Comparison of ENCODE assay signal across 18 cellular contexts in the genomic region with DNA sequence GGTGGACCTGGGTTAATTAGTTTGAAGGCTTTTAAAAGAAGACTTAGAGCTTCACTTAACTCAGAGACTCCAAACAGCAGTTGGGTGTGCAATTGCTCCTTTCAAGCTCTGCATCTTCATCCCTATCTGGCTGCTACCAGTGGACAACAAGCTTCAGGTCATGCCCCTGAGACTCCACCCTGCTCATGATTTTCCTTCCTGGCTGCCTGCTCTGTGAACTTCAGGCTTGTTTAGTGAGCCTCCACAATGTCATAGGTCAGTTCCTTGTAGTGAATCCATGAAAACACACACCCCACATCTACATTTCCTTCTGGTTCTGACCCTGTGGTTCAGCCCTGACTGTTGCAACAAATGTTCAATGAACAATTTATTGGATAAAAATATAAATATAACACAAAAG.
DNase-seq lines count a peak whose midpoint lies in the region; ATAC-seq, FAIRE-seq and TF ChIP-seq lines count a peak whose summit lies in the region.
"Had no signal": no experiment of that assay in that cellular context is flagged by ENCODE, and none has a peak within 500 bp of the region (broad histone marks: within the 10 kb centered on the region; RNA-seq: fewer than 3 reads in every experiment).

No MANE protein-coding gene starts in this region.

- H3K36me3 Mint-ChIP-seq in mesothelial cell of epicardium, result no peaks in the 10 kb centered on the region
- H3K36me3 Mint-ChIP-seq: CD8-positive, alpha-beta T cell had no signal

- peak; percentile 94 for ATAC-seq in left colon
- ATAC-seq: CD8-positive, alpha-beta T cell; GM23338 had no signal

- H3K4me3 ChIP-seq in WERI-Rb-1 (ENCODE audit: low read depth, low read length) (no peak overlapping the region), trophoblast cell (ENCODE audit: low read depth, low read length) (no peak overlapping the region), transverse colon (no peak overlapping the region)
- H3K4me3 ChIP-seq: BLaER1 treated with 17β-estradiol and CSF1 and Interleukin-3, amounts not matched to agents 10 nM and 100 nM; GM23338 had no signal

- no peak overlapping the region for H3K14ac ChIP-seq in trophoblast cell (ENCODE audit: low read length)

- no peak overlapping the region for H3K27ac ChIP-seq in WERI-Rb-1
- H3K27ac ChIP-seq in trophoblast cell (ENCODE audit: low read depth, low read length), result no peak overlapping the region
- H3K27ac ChIP-seq in transverse colon, result no peak overlapping the region
- H3K27ac ChIP-seq: HL-60 had no signal

- no peak overlapping the region for H2BK12ac ChIP-seq in trophoblast cell (ENCODE audit: low read length)

- FAIRE-seq in D721Med (lab: Jason Lieb, UNC), result peak; percentile 25
- FAIRE-seq: H54, HTR-8/SVneo had no signal

- H3K4me2 ChIP-seq in trophoblast cell (ENCODE audit: low read length), result no peak overlapping the region
- H3K4me2 ChIP-seq: BLaER1 treated with 17β-estradiol and CSF1 and Interleukin-3, amounts not matched to agents 10 nM and 100 nM; GM23338 had no signal

- H3K79me2 ChIP-seq in trophoblast cell (ENCODE audit: control insufficient read depth, insufficient read depth, low read length, poor library complexity), result no peaks in the 10 kb centered on the region

- TF ChIP-seq EP300 in transverse colon (IDR thresholded peaks at IDR 0.05; ENCODE audit: low read depth), result no peak

- H3K4ac ChIP-seq in trophoblast cell (ENCODE audit: low read depth, low read length), result no peak overlapping the region

- H3K9me3 Mint-ChIP-seq in mesothelial cell of epicardium, result no peaks in the 10 kb centered on the region
- H3K9me3 Mint-ChIP-seq: CD8-positive, alpha-beta T cell; GM23338 had no signal

- TF ChIP-seq CTCF in D721Med (IDR thresholded peaks at IDR 0.05; ENCODE audit: insufficient read depth, missing control alignments) (no peak), WERI-Rb-1 (IDR thresholded peaks at IDR 0.05; ENCODE audit: low read depth, low read length) (no peak), transverse colon (IDR thresholded peaks at IDR 0.05) (no peak), mesothelial cell of epicardium (IDR thresholded peaks at IDR 0.05; ENCODE audit: unreplicated experiment) (no peak)

- H3K36me3 ChIP-seq in WERI-Rb-1 (no peaks in the 10 kb centered on the region), trophoblast cell (ENCODE audit: control insufficient read depth in 1 of 2, insufficient read depth in 2 of 2, low read length in 2 of 2) (no peaks in the 10 kb centered on the region), transverse colon (no peaks in the 10 kb centered on the region)
- H3K36me3 ChIP-seq: BLaER1 treated with 17β-estradiol and CSF1 and Interleukin-3, amounts not matched to agents 10 nM and 100 nM had no signal

- H3K27me3 ChIP-seq in WERI-Rb-1 (ENCODE audit: insufficient read depth, low read depth, severe bottlenecking) (no peaks in the 10 kb centered on the region), trophoblast cell (ENCODE audit: insufficient read depth, low read length) (no peaks in the 10 kb centered on the region), transverse colon (no peaks in the 10 kb centered on the region)
- H3K27me3 ChIP-seq: BLaER1 treated with 17β-estradiol and CSF1 and Interleukin-3, amounts not matched to agents 10 nM and 100 nM had no signal

- no peak overlapping the region for H3K23ac ChIP-seq in trophoblast cell (ENCODE audit: low read length)

- no peak overlapping the region for H2BK5ac ChIP-seq in trophoblast cell (ENCODE audit: low read depth, low read length, poor library complexity)

- no peak overlapping the region for H2BK120ac ChIP-seq in trophoblast cell (ENCODE audit: insufficient read depth, low read length, poor library complexity)

- H3K27ac Mint-ChIP-seq in mesothelial cell of epicardium, result no peak overlapping the region
- H3K27ac Mint-ChIP-seq: B cell; CD8-positive, alpha-beta T cell; GM23338; IgD-negative memory B cell had no signal

- no peak overlapping the region for H4K12ac ChIP-seq in trophoblast cell (ENCODE audit: low read depth, low read length)

- H2AK5ac ChIP-seq in trophoblast cell (ENCODE audit: low read length), result no peak overlapping the region

- no peak overlapping the region for H4K91ac ChIP-seq in trophoblast cell (ENCODE audit: low read depth, low read length)

- DNase-seq in D721Med (ENCODE audit: insufficient read length, low spot score), result no peak
- peak; percentile 34 for DNase-seq in WERI-Rb-1
- no peak for DNase-seq in left colon
- no peak for DNase-seq in trophoblast cell
- DNase-seq in EL, result no peak
- DNase-seq in transverse colon, result no peak
- no peak for DNase-seq in mesothelial cell of epicardium (ENCODE audit: low spot score in 2 of 2, unreplicated experiment in 2 of 2)
- DNase-seq: Calu3; CD8-positive, alpha-beta T cell; GDM1; HCEC 1CT had no signal

- in situ Hi-C loops in transverse colon (cut with MboI; ENCODE audit: low pct_ligation_motif_present in 1 of 4, low pct_unique_long_range_greater_than_20kb in 1 of 4, low sequenced_read_pairs in 3 of 4), result no loop called here

- no peak overlapping the region for H3K4me3 Mint-ChIP-seq in mesothelial cell of epicardium
- H3K4me3 Mint-ChIP-seq: B cell; CD8-positive, alpha-beta T cell; GM23338 had no signal

- H3K9me3 ChIP-seq in WERI-Rb-1 (ENCODE audit: severe bottlenecking) (no peaks in the 10 kb centered on the region), trophoblast cell (ENCODE audit: insufficient read depth, low read depth, low read length) (no peaks in the 10 kb centered on the region), transverse colon (no peaks in the 10 kb centered on the region)

- intact Hi-C loops in left colon (cut with DNase I, micrococcal nuclease), result no loop called here
- intact Hi-C loops in transverse colon (cut with DNase I; ENCODE audit: low total_unique reads), result no loop called here

- no peak overlapping the region for H3K18ac ChIP-seq in trophoblast cell (ENCODE audit: low read length)

- H3K4me1 ChIP-seq in trophoblast cell (ENCODE audit: control insufficient read depth in 1 of 2, insufficient read depth in 2 of 2, low read length in 2 of 2) (no peaks in the 10 kb centered on the region), transverse colon (peaks cover 0 to 8% (median 2%) of the 10 kb centered on the region in 4 donors)

- TF ChIP-seq POLR2A in transverse colon (IDR thresholded peaks at IDR 0.05), result no peak

- H3K9ac ChIP-seq in trophoblast cell (ENCODE audit: low read length), result peak overlapping the region; percentile 27
- H3K9ac ChIP-seq: BLaER1 treated with 17β-estradiol and CSF1 and Interleukin-3, amounts not matched to agents 10 nM and 100 nM had no signal

- H2AFZ ChIP-seq in trophoblast cell (ENCODE audit: insufficient read depth, low read length, poor library complexity), result no peak overlapping the region
- H2AFZ ChIP-seq: GM23338 had no signal

- H3K27me3 Mint-ChIP-seq in mesothelial cell of epicardium (ENCODE audit: low read depth), result no peaks in the 10 kb centered on the region
- H3K27me3 Mint-ChIP-seq: B cell, IgD-negative memory B cell had no signal

- H4K8ac ChIP-seq in trophoblast cell (ENCODE audit: low read depth, low read length), result no peak overlapping the region

- no peaks in the 10 kb centered on the region for H3K79me1 ChIP-seq in trophoblast cell (ENCODE audit: low read length)

- H3K4me1 Mint-ChIP-seq in mesothelial cell of epicardium, result no peaks in the 10 kb centered on the region
- H3K4me1 Mint-ChIP-seq: GM23338 had no signal
